1 cellular context compared by ENCODE assay signal in the genomic region with DNA sequence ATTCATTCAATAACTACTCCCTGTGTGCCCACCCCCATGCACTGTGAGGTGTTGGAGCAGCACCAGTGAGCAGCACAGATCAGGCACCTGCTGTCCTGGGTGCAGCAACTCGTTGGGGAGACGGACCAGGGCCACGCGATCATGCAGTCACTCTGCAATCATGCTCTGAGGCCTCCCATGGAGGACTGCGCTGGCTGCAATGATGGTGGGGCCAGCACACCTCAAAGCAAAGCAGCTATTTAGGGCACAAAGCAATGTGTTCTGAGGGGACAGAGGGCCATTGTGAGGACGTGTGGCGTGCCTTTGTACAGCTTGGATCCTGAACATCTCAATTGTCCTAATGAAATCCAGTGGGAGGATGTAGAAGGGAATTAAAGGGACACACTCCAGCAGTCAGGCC.
TF ChIP-seq lines count a peak whose summit lies in the region.

No MANE protein-coding gene starts in this region.

TF ChIP-seq in GM23338, 12 proteins besides CTCF, POLR2A, EP300 and RAD21 (continued from another document):
- TF ChIP-seq, protein P1, sequence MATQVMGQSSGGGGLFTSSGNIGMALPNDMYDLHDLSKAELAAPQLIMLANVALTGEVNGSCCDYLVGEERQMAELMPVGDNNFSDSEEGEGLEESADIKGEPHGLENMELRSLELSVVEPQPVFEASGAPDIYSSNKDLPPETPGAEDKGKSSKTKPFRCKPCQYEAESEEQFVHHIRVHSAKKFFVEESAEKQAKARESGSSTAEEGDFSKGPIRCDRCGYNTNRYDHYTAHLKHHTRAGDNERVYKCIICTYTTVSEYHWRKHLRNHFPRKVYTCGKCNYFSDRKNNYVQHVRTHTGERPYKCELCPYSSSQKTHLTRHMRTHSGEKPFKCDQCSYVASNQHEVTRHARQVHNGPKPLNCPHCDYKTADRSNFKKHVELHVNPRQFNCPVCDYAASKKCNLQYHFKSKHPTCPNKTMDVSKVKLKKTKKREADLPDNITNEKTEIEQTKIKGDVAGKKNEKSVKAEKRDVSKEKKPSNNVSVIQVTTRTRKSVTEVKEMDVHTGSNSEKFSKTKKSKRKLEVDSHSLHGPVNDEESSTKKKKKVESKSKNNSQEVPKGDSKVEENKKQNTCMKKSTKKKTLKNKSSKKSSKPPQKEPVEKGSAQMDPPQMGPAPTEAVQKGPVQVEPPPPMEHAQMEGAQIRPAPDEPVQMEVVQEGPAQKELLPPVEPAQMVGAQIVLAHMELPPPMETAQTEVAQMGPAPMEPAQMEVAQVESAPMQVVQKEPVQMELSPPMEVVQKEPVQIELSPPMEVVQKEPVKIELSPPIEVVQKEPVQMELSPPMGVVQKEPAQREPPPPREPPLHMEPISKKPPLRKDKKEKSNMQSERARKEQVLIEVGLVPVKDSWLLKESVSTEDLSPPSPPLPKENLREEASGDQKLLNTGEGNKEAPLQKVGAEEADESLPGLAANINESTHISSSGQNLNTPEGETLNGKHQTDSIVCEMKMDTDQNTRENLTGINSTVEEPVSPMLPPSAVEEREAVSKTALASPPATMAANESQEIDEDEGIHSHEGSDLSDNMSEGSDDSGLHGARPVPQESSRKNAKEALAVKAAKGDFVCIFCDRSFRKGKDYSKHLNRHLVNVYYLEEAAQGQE (IDR thresholded peaks at IDR 0.05; ENCODE audit: unreplicated experiment) = no peak
- TF ChIP-seq, protein P2, sequence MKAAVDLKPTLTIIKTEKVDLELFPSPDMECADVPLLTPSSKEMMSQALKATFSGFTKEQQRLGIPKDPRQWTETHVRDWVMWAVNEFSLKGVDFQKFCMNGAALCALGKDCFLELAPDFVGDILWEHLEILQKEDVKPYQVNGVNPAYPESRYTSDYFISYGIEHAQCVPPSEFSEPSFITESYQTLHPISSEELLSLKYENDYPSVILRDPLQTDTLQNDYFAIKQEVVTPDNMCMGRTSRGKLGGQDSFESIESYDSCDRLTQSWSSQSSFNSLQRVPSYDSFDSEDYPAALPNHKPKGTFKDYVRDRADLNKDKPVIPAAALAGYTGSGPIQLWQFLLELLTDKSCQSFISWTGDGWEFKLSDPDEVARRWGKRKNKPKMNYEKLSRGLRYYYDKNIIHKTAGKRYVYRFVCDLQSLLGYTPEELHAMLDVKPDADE (IDR thresholded peaks at IDR 0.05) = no peak
